ENCODE assay signal across 8 cellular contexts in genomic region chr6:56593801-56594318, GRCh38. TPM values are rescaled to one million over a fixed set of nuclear protein-coding genes. Genes with fewer than 3 reads are reported as not detected.
DNase-seq lines count a peak whose midpoint lies in the region; ATAC-seq and TF ChIP-seq lines count a peak whose summit lies in the region.

No MANE protein-coding gene starts in this region.

- DNase-seq in fibroblast of mammary gland (ENCODE audit: low read depth) (peak; percentile 50), brain microvascular endothelial cell (no peak), body of pancreas (no peak), NCI-H1694 (lab: John Stamatoyannopoulos, UW) (no peak), kidney tubule cell (ENCODE audit: low spot score) (no peak)

- in situ Hi-C loops in brain microvascular endothelial cell (cut with HindIII; ENCODE audit: low pct_ligation_motif_present, low sequenced_read_pairs): no loop called here

- H3K4me1 ChIP-seq in body of pancreas: no peaks in the 10 kb centered on the region

- no peak for TF ChIP-seq POLR2A in body of pancreas (IDR thresholded peaks at IDR 0.05)

- ATAC-seq in GM18519 (IDR thresholded peaks at IDR 0.05; ENCODE audit: low FRiP score, unreplicated experiment) (peak; percentile 95), GM21576 (IDR thresholded peaks at IDR 0.05; ENCODE audit: unreplicated experiment) (peak; percentile 88), body of pancreas (no peak)

- H3K36me3 ChIP-seq in brain microvascular endothelial cell (replicated peaks): peaks cover 41% of the 10 kb centered on the region
- H3K36me3 ChIP-seq in body of pancreas (replicated peaks in 1 of 2; ENCODE audit: insufficient read depth in 1 of 2, low read depth in 2 of 2): no peaks in the 10 kb centered on the region

- intact Hi-C loops in body of pancreas (cut with DNase I): loop anchor here (5.0 kb wide), 1 partner anchor 237 kb away; no protein-coding TSS in a partner anchor

- TF ChIP-seq CTCF in fibroblast of mammary gland (conservative IDR thresholded peaks at IDR 0.05; ENCODE audit: control insufficient read depth, insufficient read depth, low read depth, low read length) (no peak), brain microvascular endothelial cell (IDR thresholded peaks at IDR 0.05; ENCODE audit: low read depth, low read length, missing control alignments) (no peak), body of pancreas (IDR thresholded peaks at IDR 0.05) (no peak)

- H3K27me3 ChIP-seq in brain microvascular endothelial cell (replicated peaks): no peaks in the 10 kb centered on the region
- H3K27me3 ChIP-seq in body of pancreas: no peaks in the 10 kb centered on the region

- no peaks in the 10 kb centered on the region for H3K9me3 Mint-ChIP-seq in IgD-negative memory B cell

- peaks cover 2% of the 10 kb centered on the region for H3K27me3 Mint-ChIP-seq in IgD-negative memory B cell

- peak overlapping the region; percentile 2 to 85 (median 76) for H3K4me3 Mint-ChIP-seq in IgD-negative memory B cell

- H3K27ac ChIP-seq in brain microvascular endothelial cell: no peak overlapping the region
- H3K27ac ChIP-seq in body of pancreas: no peak overlapping the region

- peaks cover 17 to 26% (median 25%) of the 10 kb centered on the region in 3 donors for H3K4me1 Mint-ChIP-seq in IgD-negative memory B cell

- 66 to 68% methylated on average over 5 of the region's 5 CpGs for WGBS in body of pancreas, 2 donors

- H3K4me3 ChIP-seq in fibroblast of mammary gland (ENCODE audit: control insufficient read depth, low read depth, low read length) (no peak overlapping the region), brain microvascular endothelial cell (ENCODE audit: low read depth, low read length) (no peak overlapping the region), body of pancreas (no peak overlapping the region)

- H3K27ac Mint-ChIP-seq in IgD-negative memory B cell: peak overlapping the region in 1 of 3 donors; percentile 13

- H3K9me3 ChIP-seq in body of pancreas: no peaks in the 10 kb centered on the region

- H3K36me3 Mint-ChIP-seq in IgD-negative memory B cell: no peaks in the 10 kb centered on the region

RNA-seq across cellular contexts. Expression of gene DST, which starts 48.8 kb away (rescaled TPM):
- polyA plus RNA-seq in IgD-negative memory B cell: not detected
- total RNA-seq in body of pancreas: 100 to 1,000 TPM; 105 to 117 TPM
